Comparison of ENCODE assay signal across 8 cellular contexts in genomic region chr2:3651686-3652516, GRCh38. TPM values are rescaled to one million over a fixed set of nuclear protein-coding genes. Genes with fewer than 3 reads are reported as not detected.
DNase-seq lines count a peak whose midpoint lies in the region; ATAC-seq lines count a peak whose summit lies in the region.

No MANE protein-coding gene starts in this region.

- ATAC-seq in GM18517 (IDR thresholded peaks at IDR 0.05; ENCODE audit: unreplicated experiment) (peak; percentile 91), HG02973 (IDR thresholded peaks at IDR 0.05; ENCODE audit: unreplicated experiment) (peak; percentile 91)
- ATAC-seq in activated CD8-positive, alpha-beta T cell treated with anti-CD3 and anti-CD28 coated beads, Interleukin-2, amount 10 ng/mL, durations not matched to agents 7 days and 5 days, result peak; percentile 83

- H3K4me3 Mint-ChIP-seq in activated CD8-positive, alpha-beta T cell treated with anti-CD3 and anti-CD28 coated beads, Interleukin-2, amount 10 ng/mL, durations not matched to agents 7 days and 5 days, result peak overlapping the region; percentile 69

- no peaks in the 10 kb centered on the region for H3K9me3 Mint-ChIP-seq in activated CD8-positive, alpha-beta T cell treated with anti-CD3 and anti-CD28 coated beads, Interleukin-2, amount 10 ng/mL, durations not matched to agents 7 days and 5 days (ENCODE audit: insufficient read depth)

- H3K36me3 Mint-ChIP-seq in activated CD8-positive, alpha-beta T cell treated with anti-CD3 and anti-CD28 coated beads, Interleukin-2, amount 10 ng/mL, durations not matched to agents 7 days and 5 days (ENCODE audit: low read depth), result no peaks in the 10 kb centered on the region

- peak overlapping the region; percentile 88 for H3K27ac Mint-ChIP-seq in activated CD8-positive, alpha-beta T cell treated with anti-CD3 and anti-CD28 coated beads, Interleukin-2, amount 10 ng/mL, durations not matched to agents 7 days and 5 days

- POLR2A ChIA-PET in activated CD8-positive, alpha-beta T cell treated with anti-CD3 and anti-CD28 coated beads, Interleukin-2, amount 10 ng/mL, durations not matched to agents 7 days and 5 days (lab: Charles Lee), result interaction anchor here (0.6 to 1.5 kb wide), 5 partner anchors 8 to 274 kb away, joined by 3 to 10 read pairs (median 3); partner anchors contain the start of genes EIPR1 and RNASEH1

- H3K4me1 Mint-ChIP-seq in activated CD8-positive, alpha-beta T cell treated with anti-CD3 and anti-CD28 coated beads, Interleukin-2, amount 10 ng/mL, durations not matched to agents 7 days and 5 days (ENCODE audit: low read depth), result peaks cover 13% of the 10 kb centered on the region

- CTCF ChIA-PET in activated CD8-positive, alpha-beta T cell treated with anti-CD3 and anti-CD28 coated beads, Interleukin-2, amount 10 ng/mL, durations not matched to agents 7 days and 5 days (lab: Charles Lee), result interaction anchor here (0.6 to 2.7 kb wide), 18 partner anchors 10 to 1532 kb away, joined by 3 to 27 read pairs (median 4); partner anchors contain the start of genes EIPR1 and RNASEH1

- peaks cover 3% of the 10 kb centered on the region for H3K27me3 Mint-ChIP-seq in activated CD8-positive, alpha-beta T cell treated with anti-CD3 and anti-CD28 coated beads, Interleukin-2, amount 10 ng/mL, durations not matched to agents 7 days and 5 days (ENCODE audit: low read depth)

- DNase-seq in NCI-H2081 treated with DMSO at 0.1 percent for 48 hours (lab: John Stamatoyannopoulos, UW), result peak; percentile 95
- DNase-seq in activated CD8-positive, alpha-beta T cell treated with anti-CD3 and anti-CD28 coated beads, Interleukin-2, amount 10 ng/mL, durations not matched to agents 7 days and 5 days, result peak; percentile 84
- DNase-seq in effector CD8-positive, alpha-beta T cell (lab: John Stamatoyannopoulos, UW), result peak; percentile 31
- peak; percentile 32 for DNase-seq in midbrain (lab: John Stamatoyannopoulos, UW)
- DNase-seq in stimulated activated CD8-positive, alpha-beta memory T cell treated with anti-CD3 and anti-CD28 coated beads, Interleukin-4, amount 100 ng/mL, for 1 hour (ENCODE audit: low read depth in 2 of 2, low spot score in 1 of 2), result peak; percentile 17 to 30
- DNase-seq in UCSD-AML1 (lab: John Stamatoyannopoulos, UW; ENCODE audit: unreplicated experiment), result no peak

RNA-seq across cellular contexts. Expression of gene ALLC, which starts 6.1 kb away (rescaled TPM):
- total RNA-seq in activated CD8-positive, alpha-beta T cell treated with anti-CD3 and anti-CD28 coated beads, Interleukin-2, amount 10 ng/mL, durations not matched to agents 7 days and 5 days, result not detected

RNA-seq across cellular contexts. Expression of gene DCDC2C, which starts 51.5 kb away (rescaled TPM):
- total RNA-seq in activated CD8-positive, alpha-beta T cell treated with anti-CD3 and anti-CD28 coated beads, Interleukin-2, amount 10 ng/mL, durations not matched to agents 7 days and 5 days, result not detected

RNA-seq across cellular contexts. Expression of gene COLEC11, which starts 57.0 kb away (rescaled TPM):
- total RNA-seq in activated CD8-positive, alpha-beta T cell treated with anti-CD3 and anti-CD28 coated beads, Interleukin-2, amount 10 ng/mL, durations not matched to agents 7 days and 5 days, result not detected
